Comparison of ENCODE assay signal across 10 cellular contexts in the genomic region with DNA sequence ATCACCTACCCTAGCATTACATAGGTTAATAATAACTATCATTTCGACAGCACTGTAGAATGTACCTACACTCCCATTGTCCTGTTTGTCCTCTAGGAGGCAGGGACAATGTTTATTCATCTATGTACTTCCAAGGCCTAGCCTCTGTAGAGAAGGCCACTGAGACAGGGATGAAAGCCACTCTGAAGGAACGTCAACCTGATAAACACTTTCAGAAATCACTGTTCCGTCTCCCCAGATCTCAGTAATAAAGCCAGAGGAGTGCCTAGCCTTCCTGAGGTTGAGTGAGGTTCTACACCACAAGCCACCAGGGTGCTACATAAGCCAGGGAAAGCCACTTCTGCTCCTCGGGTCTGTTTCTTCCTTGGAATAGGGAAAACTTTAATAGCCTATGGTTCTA. TPM values are rescaled to one million over a fixed set of nuclear protein-coding genes. Genes with fewer than 3 reads are reported as not detected.
DNase-seq lines count a peak whose midpoint lies in the region; ATAC-seq, FAIRE-seq and TF ChIP-seq lines count a peak whose summit lies in the region.
"Had no signal": no experiment of that assay in that cellular context is flagged by ENCODE, and none has a peak within 500 bp of the region (broad histone marks: within the 10 kb centered on the region; RNA-seq: fewer than 3 reads in every experiment).

No MANE protein-coding gene starts in this region.

- ATAC-seq in GM21367 (IDR thresholded peaks at IDR 0.05; ENCODE audit: unreplicated experiment), result no peak

- H3K9me2 ChIP-seq in PC-9 (ENCODE audit: insufficient read depth), result no peaks in the 10 kb centered on the region

- no peaks in the 10 kb centered on the region for H3K36me3 ChIP-seq in PC-9 (ENCODE audit: low read depth)
- H3K36me3 ChIP-seq in small intestine (ENCODE audit: control insufficient read depth in 2 of 2, insufficient read depth in 2 of 2, low read length in 2 of 2), result no peaks in the 10 kb centered on the region

- H3K27me3 ChIP-seq in PC-9 (ENCODE audit: insufficient read depth, low read depth), result 0 out of 2 replicates have a peak, but pooled peaks cover 6% of the 10 kb centered on the region
- H3K27me3 ChIP-seq in small intestine (ENCODE audit: control insufficient read depth in 2 of 2, insufficient read depth in 2 of 2, low read length in 2 of 2), result no peaks in the 10 kb centered on the region

- no peaks in the 10 kb centered on the region for H4K20me1 ChIP-seq in PC-9 (ENCODE audit: insufficient read depth)

- H2AFZ ChIP-seq in PC-9, result no peak overlapping the region

- H3K4me1 ChIP-seq in PC-9 (replicated peaks; ENCODE audit: insufficient read depth) (no peaks in the 10 kb centered on the region), small intestine (ENCODE audit: control insufficient read depth in 2 of 2, insufficient read depth in 1 of 2, low read depth in 1 of 2, low read length in 1 of 2) (no peaks in the 10 kb centered on the region)

- H3K27ac ChIP-seq in PC-9 (no peak overlapping the region), small intestine (ENCODE audit: low read depth in 1 of 2, low read length in 1 of 2) (no peak overlapping the region)

- H3K9me3 ChIP-seq in PC-9 (ENCODE audit: insufficient read depth, low read depth), result no peaks in the 10 kb centered on the region
- no peaks in the 10 kb centered on the region for H3K9me3 ChIP-seq in small intestine (ENCODE audit: control insufficient read depth, low read depth)

- no peak overlapping the region for H3K4me2 ChIP-seq in PC-9

- no peaks in the 10 kb centered on the region; the same call in none of the 2 replicates for H3F3A ChIP-seq in PC-9 (ENCODE audit: insufficient read depth, low read depth)

- peak; percentile 15 for DNase-seq in NCI-H2171 treated with DMSO at 0.1 percent for 48 hours (lab: John Stamatoyannopoulos, UW)
- DNase-seq in NCI-H2171 (lab: John Stamatoyannopoulos, UW), result no peak
- no peak for DNase-seq in PC-9
- peak; percentile 16 for DNase-seq in fibroblast of villous mesenchyme (ENCODE audit: low read depth)
- DNase-seq in small intestine, result peak; percentile 13
- DNase-seq in occipital lobe (lab: John Stamatoyannopoulos, UW), result no peak
- DNase-seq in NCI-H187 treated with DMSO at 0.1 percent for 48 hours (lab: John Stamatoyannopoulos, UW), result no peak
- DNase-seq: aorta; CD4-positive, alpha-beta memory T cell had no signal

- CTCF ChIA-PET in PC-9 (lab: Charles Lee), result no interaction called here

- WGBS in small intestine, 3 donors, result 54 to 72% (median 57%) methylated on average over 4 of the region's 4 CpGs

- intact Hi-C loops in PC-9 (cut with micrococcal nuclease; ENCODE audit: unreplicated experiment), result loop anchor here (10.0 kb wide), 1 partner anchor 140 kb away; no protein-coding TSS in a partner anchor

- no TSS peak for BruUV-seq in PC-9 (replicated peaks; lab: Mats Ljungman, UMichigan)

- POLR2A ChIA-PET in PC-9 (lab: Charles Lee; ENCODE audit: unreplicated experiment), result no interaction called here

- H3K79me2 ChIP-seq in PC-9 (ENCODE audit: low read depth), result no peaks in the 10 kb centered on the region

- H3K4me3 ChIP-seq in PC-9 (no peak overlapping the region), fibroblast of villous mesenchyme (ENCODE audit: low read depth, low read length) (no peak overlapping the region), small intestine (ENCODE audit: low read depth in 1 of 2, low read length in 2 of 2) (no peak overlapping the region)

- TF ChIP-seq CTCF in PC-9 (conservative IDR thresholded peaks at IDR 0.05), result peak; percentile 23; the same call in 1 of the 2 replicates
- TF ChIP-seq CTCF in fibroblast of villous mesenchyme (IDR thresholded peaks at IDR 0.05; ENCODE audit: insufficient read depth, low read depth, low read length), result no peak

- FAIRE-seq in small intestine (lab: Jason Lieb, UNC), result no peak

RNA-seq across cellular contexts. Expression of gene POPDC3, which starts 44.8 kb away (rescaled TPM):
- 14.8 and 24.2 TPM in 2 replicates for total RNA-seq in PC-9 (2021)
- total RNA-seq in fibroblast of villous mesenchyme, result 17.7 and 19.4 TPM in 2 replicates
- polyA plus RNA-seq in small intestine, result under 1 TPM in 2 of 3 donors, not detected in 1; 0.24 to 0.54 TPM
- not detected for total RNA-seq in occipital lobe
- total RNA-seq: aorta; CD4-positive, alpha-beta memory T cell had no signal
- polyA plus RNA-seq: CD4-positive, alpha-beta memory T cell had no signal

Comparison
In these comparisons a context has a peak if more than half of its experiments do, and no peak if none do; other contexts are left out.
1. DNase-seq: peak in NCI-H2171 treated with DMSO at 0.1 percent for 48 hours (single experiment), fibroblast of villous mesenchyme (single experiment) and small intestine (single experiment); none in NCI-H2171 (single experiment), PC-9 (0 of 2), occipital lobe (single experiment) and NCI-H187 treated with DMSO at 0.1 percent for 48 hours (single experiment).
2. RNA of gene POPDC3, which starts 44.8 kb away (total RNA-seq): 14.8 to 24.2 TPM in PC-9 and 17.7 to 19.4 TPM in fibroblast of villous mesenchyme; not detected in occipital lobe (single experiment); every median in the first group is over 10 times any median in the second.